ENCODE assay signal across 22 cellular contexts in genomic region chr7:27073066-27073465, GRCh38. TPM values are rescaled to one million over a fixed set of nuclear protein-coding genes. Genes with fewer than 3 reads are reported as not detected.
DNase-seq lines count a peak whose midpoint lies in the region; TF ChIP-seq lines count a peak whose summit lies in the region.
"Had no signal": no experiment of that assay in that cellular context is flagged by ENCODE, and none has a peak within 500 bp of the region (broad histone marks: within the 10 kb centered on the region; RNA-seq: fewer than 3 reads in every experiment).

No MANE protein-coding gene starts in this region.

- CTCF ChIA-PET in CD4-positive, alpha-beta memory T cell (lab: Charles Lee; ENCODE audit: partially characterized antibody), result no interaction called here

- H3K4me3 ChIP-seq in LNCaP clone FGC (ENCODE audit: low read depth, low read length) (no peak overlapping the region), WERI-Rb-1 (ENCODE audit: low read depth, low read length) (no peak overlapping the region)
- no peak overlapping the region for H3K4me3 ChIP-seq in CD4-positive, alpha-beta memory T cell (ENCODE audit: low read length in 2 of 2)
- H3K4me3 ChIP-seq: A549, colonic mucosa, mucosa of descending colon, neural progenitor cell, prostate gland had no signal

- no peaks in the 10 kb centered on the region for H3K4me1 Mint-ChIP-seq in CD4-positive, alpha-beta memory T cell
- H3K4me1 Mint-ChIP-seq: activated T-helper 17 cell treated with anti-CD3 and anti-CD28 coated beads, Interleukin-2, amount 50 U/mL, for 72 hours had no signal

- no peak overlapping the region for H3K27ac ChIP-seq in CD4-positive, alpha-beta memory T cell (ENCODE audit: low read depth, low read length)
- H3K27ac ChIP-seq in WERI-Rb-1, result no peak overlapping the region
- H3K27ac ChIP-seq: A549, colonic mucosa, neural progenitor cell, prostate gland had no signal

- no peaks in the 10 kb centered on the region for H3K4me1 ChIP-seq in CD4-positive, alpha-beta memory T cell (ENCODE audit: insufficient read depth, low read length)
- H3K4me1 ChIP-seq: colonic mucosa, neural progenitor cell, prostate gland had no signal

- H3K27me3 Mint-ChIP-seq in CD4-positive, alpha-beta memory T cell, result peaks cover 15 to 17% of the 10 kb centered on the region in 2 donors

- no peaks in the 10 kb centered on the region for H3K9me3 ChIP-seq in CD4-positive, alpha-beta memory T cell (ENCODE audit: control insufficient read depth in 1 of 2, low read length in 2 of 2)
- peaks cover 3% of the 10 kb centered on the region for H3K9me3 ChIP-seq in WERI-Rb-1 (ENCODE audit: severe bottlenecking)
- H3K9me3 ChIP-seq: A549, colonic mucosa, mucosa of descending colon, prostate gland had no signal

- no peak overlapping the region for H3K27ac Mint-ChIP-seq in CD4-positive, alpha-beta memory T cell
- H3K27ac Mint-ChIP-seq: activated T-helper 17 cell treated with anti-CD3 and anti-CD28 coated beads, Interleukin-2, amount 50 U/mL, for 72 hours; neural progenitor cell had no signal

- H3K27me3 ChIP-seq in CD4-positive, alpha-beta memory T cell (ENCODE audit: insufficient read depth, low read length), result no peaks in the 10 kb centered on the region
- peaks cover 4% of the 10 kb centered on the region for H3K27me3 ChIP-seq in WERI-Rb-1 (ENCODE audit: insufficient read depth, low read depth, severe bottlenecking)
- H3K27me3 ChIP-seq: colonic mucosa, neural progenitor cell had no signal

- no peak for TF ChIP-seq CTCF in LNCaP clone FGC (IDR thresholded peaks at IDR 0.05; ENCODE audit: control insufficient read depth, extremely low read depth, insufficient read depth)
- TF ChIP-seq CTCF in WERI-Rb-1 (IDR thresholded peaks at IDR 0.05; ENCODE audit: low read depth, low read length), result no peak

- no peak overlapping the region for H3K4me3 Mint-ChIP-seq in CD4-positive, alpha-beta memory T cell
- H3K4me3 Mint-ChIP-seq: activated T-helper 17 cell treated with anti-CD3 and anti-CD28 coated beads, Interleukin-2, amount 50 U/mL, for 72 hours; neural progenitor cell had no signal

- intact Hi-C loops in CD4-positive, alpha-beta memory T cell (cut with micrococcal nuclease), result no loop called here

- POLR2A ChIA-PET in CD4-positive, alpha-beta memory T cell (lab: Charles Lee; ENCODE audit: partially characterized antibody), result no interaction called here

- peaks cover 0 to 2% (median 0%) of the 10 kb centered on the region in 8 donors for H3K9me3 Mint-ChIP-seq in CD4-positive, alpha-beta memory T cell
- H3K9me3 Mint-ChIP-seq: activated T-helper 17 cell treated with anti-CD3 and anti-CD28 coated beads, Interleukin-2, amount 50 U/mL, for 72 hours had no signal

- H3K36me3 Mint-ChIP-seq in CD4-positive, alpha-beta memory T cell, result no peaks in the 10 kb centered on the region
- H3K36me3 Mint-ChIP-seq: neural progenitor cell had no signal

- DNase-seq in NCI-H1694 (lab: John Stamatoyannopoulos, UW) (peak; percentile 20), NCI-H1694 treated with DMSO at 0.1 percent for 48 hours (lab: John Stamatoyannopoulos, UW) (no peak), LNCaP clone FGC (ENCODE audit: low read depth) (peak; percentile 22), NCI-H446 (lab: John Stamatoyannopoulos, UW) (peak; percentile 33 to 77), medulla oblongata (ENCODE audit: extremely low spot score) (peak; percentile 51), kidney glomerular epithelial cell (lab: John Stamatoyannopoulos, UW) (no peak), WERI-Rb-1 (no peak)
- DNase-seq in CD4-positive, alpha-beta memory T cell, result no peak
- DNase-seq: activated CD4-positive, alpha-beta T cell treated with anti-CD3 and anti-CD28 coated beads for 48 hours; C1 segment of cervical spinal cord; colonic mucosa; DND-41; KG1; mucosa of descending colon; NCI-H187 treated with DMSO at 0.1 percent for 48 hours; NCI-H82; small intestine; T1000 had no signal

- H3K36me3 ChIP-seq in CD4-positive, alpha-beta memory T cell (ENCODE audit: insufficient read depth, low read length), result no peaks in the 10 kb centered on the region
- no peaks in the 10 kb centered on the region for H3K36me3 ChIP-seq in WERI-Rb-1
- H3K36me3 ChIP-seq: colonic mucosa, neural progenitor cell, prostate gland had no signal

RNA-seq across cellular contexts. Expression of gene HOXA1, which starts 22.7 kb away (rescaled TPM):
- under 1 TPM; 0.73 to 0.75 TPM for total RNA-seq in CD4-positive, alpha-beta memory T cell
- polyA plus RNA-seq in CD4-positive, alpha-beta memory T cell, result under 1 TPM; 0.49 to 0.68 TPM

RNA-seq across cellular contexts. Expression of gene HOXA2, which starts 29.4 kb away (rescaled TPM):
- not detected for total RNA-seq in CD4-positive, alpha-beta memory T cell
- not detected for polyA plus RNA-seq in CD4-positive, alpha-beta memory T cell
- total RNA-seq: activated T-helper 17 cell treated with anti-CD3 and anti-CD28 coated beads, Interleukin-2, amount 50 U/mL, for 72 hours had no signal

RNA-seq across cellular contexts. Expression of gene HOXA4, which starts 57.5 kb away (rescaled TPM):
- total RNA-seq in CD4-positive, alpha-beta memory T cell, result under 1 TPM in 1 of 2 experiments, not detected in 1; 0.19 TPM
- under 1 TPM in 1 of 2 donors, not detected in 1; 0.30 TPM for polyA plus RNA-seq in CD4-positive, alpha-beta memory T cell

Comparison
In these comparisons a context has a peak if more than half of its experiments do, and no peak if none do; other contexts are left out.
1. DNase-seq: peak in NCI-H1694 (single experiment), LNCaP clone FGC (single experiment), NCI-H446 (2 of 2) and medulla oblongata (single experiment); none in NCI-H1694 treated with DMSO at 0.1 percent for 48 hours (single experiment), CD4-positive, alpha-beta memory T cell (0 of 5), kidney glomerular epithelial cell (single experiment) and WERI-Rb-1 (single experiment).